In genomic region chr19:30605333-30605732, GRCh38 we compare ENCODE assay signal across 25 cellular contexts.
"Had no signal": no experiment of that assay in that cellular context is flagged by ENCODE, and none has a peak within 500 bp of the region (broad histone marks: within the 10 kb centered on the region; RNA-seq: fewer than 3 reads in every experiment).

No MANE protein-coding gene starts in this region.

- H3K4me1 ChIP-seq: colonic mucosa, esophagus squamous epithelium, foreskin keratinocyte, gastrocnemius medialis, gastroesophageal sphincter, heart left ventricle, heart right ventricle had no signal

- FAIRE-seq: endometrium, endothelial cell of umbilical vein had no signal

- H3K4me3 ChIP-seq: colonic mucosa, coronary artery, dorsolateral prefrontal cortex, esophagus squamous epithelium, gastrocnemius medialis, gastroesophageal sphincter, heart left ventricle, heart right ventricle had no signal

- H3K27me3 ChIP-seq: colonic mucosa, esophagus squamous epithelium, foreskin keratinocyte, gastrocnemius medialis, heart left ventricle had no signal

- H3K27ac ChIP-seq: colonic mucosa, coronary artery, dorsolateral prefrontal cortex, epithelial cell of prostate, esophagus squamous epithelium, foreskin keratinocyte, gastrocnemius medialis, gastroesophageal sphincter, heart left ventricle, heart right ventricle had no signal

- H3K9me3 ChIP-seq: colonic mucosa, esophagus squamous epithelium, gastrocnemius medialis, gastroesophageal sphincter, heart left ventricle, heart right ventricle had no signal

- ATAC-seq: effector memory CD8-positive, alpha-beta T cell; esophagus mucosa; foreskin keratinocyte; gastrocnemius medialis; gastroesophageal sphincter; heart left ventricle; heart right ventricle had no signal

- H3K36me3 ChIP-seq: colonic mucosa, esophagus squamous epithelium, gastrocnemius medialis, gastroesophageal sphincter, heart left ventricle, heart right ventricle had no signal

- DNase-seq: colonic mucosa; cortex of kidney; dermis blood vessel endothelial cell; effector CD4-positive, alpha-beta T cell; effector CD8-positive, alpha-beta T cell; effector memory CD4-positive, alpha-beta T cell; effector memory CD8-positive, alpha-beta T cell; endodermal cell; erythroblast; esophagus squamous epithelium; foreskin fibroblast; foreskin keratinocyte; foreskin melanocyte; gastrocnemius medialis; glutamatergic neuron; head of caudate nucleus; heart left ventricle; heart right ventricle had no signal
